Comparison of ENCODE assay signal across 1 cellular context in genomic region chr4:2937146-2937857, GRCh38.
TF ChIP-seq lines count a peak whose summit lies in the region.

No MANE protein-coding gene starts in this region.

TF ChIP-seq in K562, 482 proteins besides CTCF, POLR2A, EP300 and RAD21 (continued from another document):
- TF ChIP-seq E2F8 (IDR thresholded peaks at IDR 0.05; ENCODE audit: low read depth, partially characterized antibody) (peak; percentile 35), MTA2 (IDR thresholded peaks at IDR 0.05; ENCODE audit: low read depth) (no peak), JUND (IDR thresholded peaks at IDR 0.05; ENCODE audit: borderline replicate concordance, low read depth, low read length) (no peak), JUND (tag; IDR thresholded peaks at IDR 0.05; ENCODE audit: borderline replicate concordance, low read depth, low read length) (no peak), HMGXB4 (CRISPR knock-in tag; IDR thresholded peaks at IDR 0.05) (no peak), CHAMP1 (IDR thresholded peaks at IDR 0.05) (no peak), ERF (CRISPR knock-in tag; IDR thresholded peaks at IDR 0.05) (no peak), SP1 (CRISPR knock-in tag; IDR thresholded peaks at IDR 0.05) (no peak), ZNF780A (CRISPR knock-in tag; IDR thresholded peaks at IDR 0.05) (no peak), USF1 (CRISPR knock-in tag; IDR thresholded peaks at IDR 0.05) (0 out of 2 replicates have a peak, but pooled peaks have one; percentile 27), ZNF584 (CRISPR knock-in tag; IDR thresholded peaks at IDR 0.05; ENCODE audit: low read depth) (no peak), SMARCC2 (IDR thresholded peaks at IDR 0.05; ENCODE audit: low read depth) (no peak), FOXJ2 (tag; IDR thresholded peaks at IDR 0.05) (no peak), U2AF2 (optimal IDR thresholded peaks at IDR 0.05; ENCODE audit: low read depth, low read length) (no peak), REST (CRISPR knock-in tag; IDR thresholded peaks at IDR 0.05; ENCODE audit: low read depth) (no peak), DNMT1 (IDR thresholded peaks at IDR 0.05) (no peak), TCFL5 (CRISPR knock-in tag; conservative IDR thresholded peaks at IDR 0.05) (no peak), TSHZ1 (CRISPR knock-in tag; IDR thresholded peaks at IDR 0.05) (no peak), MAX (CRISPR knock-in tag; IDR thresholded peaks at IDR 0.05) (peak; percentile 49; the same call in 1 of the 2 replicates), STAG1 (CRISPR knock-in tag; IDR thresholded peaks at IDR 0.05; ENCODE audit: borderline replicate concordance) (no peak), HDAC8 (tag; IDR thresholded peaks at IDR 0.05) (no peak)
TF ChIP-seq in K562: peak in this region for 10.
